In genomic region chr1:151584278-151584677, GRCh38 we compare ENCODE assay signal across 15 cellular contexts. TPM values are rescaled to one million over a fixed set of nuclear protein-coding genes. Genes with fewer than 3 reads are reported as not detected.
A peak's percentile ranks its signal among the peaks of the same experiment; 100 is the strongest.
DNase-seq lines count a peak whose midpoint lies in the region; ATAC-seq and TF ChIP-seq lines count a peak whose summit lies in the region.
"Had no signal": no experiment of that assay in that cellular context is flagged by ENCODE, and none has a peak within 500 bp of the region (broad histone marks: within the 10 kb centered on the region; RNA-seq: fewer than 3 reads in every experiment).

No MANE protein-coding gene starts in this region.

- no peaks in the 10 kb centered on the region for H3K27me3 ChIP-seq in vagina
- H3K27me3 ChIP-seq: cardiac muscle cell, uterus had no signal

- CTCF ChIA-PET in RWPE1 (lab: Yijun Ruan, JAX), result interaction anchor here (0.7 kb wide), 1 partner anchor 13 kb away, joined by 3 read pairs; no protein-coding TSS in a partner anchor

- no peak for TF ChIP-seq POLR2A in vagina (IDR thresholded peaks at IDR 0.05)

- peak; percentile 24 for DNase-seq in RWPE1 (ENCODE audit: low spot score)
- no peak for DNase-seq in epithelial cell of prostate (ENCODE audit: low read depth, low spot score)
- DNase-seq in mucosa of descending colon, result peak in 2 of 3 donors; percentile 35 to 67
- no peak for DNase-seq in vagina (ENCODE audit: extremely low spot score in 2 of 2)
- no peak for DNase-seq in DMS79 treated with DMSO at 0.1 percent for 48 hours (lab: John Stamatoyannopoulos, UW)
- no peak for DNase-seq in T-helper 1 cell
- DNase-seq: activated CD4-positive, CD25-positive, alpha-beta regulatory T cell; activated naive CD8-positive, alpha-beta T cell treated with anti-CD3 and anti-CD28 coated beads for 36 hours; NCI-H1092 treated with DMSO at 0.1 percent for 48 hours; NCI-H526; SHP77 treated with DMSO at 0.1 percent for 48 hours; stimulated activated naive CD4-positive, alpha-beta T cell treated with Interleukin-2 at 50 U/mL for 16 hours; uterus had no signal

- intact Hi-C loops in mucosa of descending colon (cut with DNase I, micrococcal nuclease), result no loop called here
- intact Hi-C loops in vagina (cut with DNase I), result no loop called here

- H3K9me3 ChIP-seq in mucosa of descending colon (no peaks in the 10 kb centered on the region), vagina (no peaks in the 10 kb centered on the region)
- H3K9me3 ChIP-seq: uterus had no signal

- peak; percentile 80 for ATAC-seq in mucosa of descending colon
- ATAC-seq in GM21447 (IDR thresholded peaks at IDR 0.05; ENCODE audit: unreplicated experiment), result no peak

- POLR2A ChIA-PET in RWPE1 (lab: Yijun Ruan, JAX; ENCODE audit: low non-redundant PET), result no interaction called here

- no peaks in the 10 kb centered on the region for H3K4me1 ChIP-seq in mucosa of descending colon (ENCODE audit: low read depth)
- H3K4me1 ChIP-seq in vagina, result peaks cover 33% of the 10 kb centered on the region
- H3K4me1 ChIP-seq: uterus had no signal

- TF ChIP-seq CTCF in RWPE1 (conservative IDR thresholded peaks at IDR 0.05; ENCODE audit: low read depth), result no peak
- TF ChIP-seq CTCF in mucosa of descending colon (IDR thresholded peaks at IDR 0.05), result no peak
- TF ChIP-seq CTCF in vagina (IDR thresholded peaks at IDR 0.05), result no peak

- H3K27ac ChIP-seq in RWPE1 (peak overlapping the region; percentile 96), epithelial cell of prostate (peak overlapping the region; percentile 94), vagina (peak overlapping the region; percentile 48)
- H3K27ac ChIP-seq: cardiac muscle cell had no signal

- H3K36me3 ChIP-seq in mucosa of descending colon (ENCODE audit: low read depth), result peaks cover 4% of the 10 kb centered on the region
- H3K36me3 ChIP-seq in vagina, result no peaks in the 10 kb centered on the region
- H3K36me3 ChIP-seq: cardiac muscle cell, uterus had no signal

- no peak overlapping the region for H3K4me3 ChIP-seq in mucosa of descending colon
- no peak overlapping the region for H3K4me3 ChIP-seq in vagina
- H3K4me3 ChIP-seq: cardiac muscle cell, uterus had no signal

RNA-seq across cellular contexts. Expression of gene SNX27, which starts 27.6 kb away (rescaled TPM):
- total RNA-seq in mucosa of descending colon, result 10 to 100 TPM; 25.5 to 59.0 (median 34.8) TPM
- total RNA-seq in vagina, result 50.6 TPM

RNA-seq across cellular contexts. Expression of gene TUFT1, which starts 44.2 kb away (rescaled TPM):
- total RNA-seq in mucosa of descending colon, result 10 to 100 TPM; 20.2 to 38.0 (median 27.5) TPM
- total RNA-seq in vagina, result 16.0 TPM

Comparison
In these comparisons a context has a peak if more than half of its experiments do, and no peak if none do; other contexts are left out.
1. DNase-seq: peak in RWPE1 (single experiment) and mucosa of descending colon (2 of 3); none in epithelial cell of prostate (single experiment), vagina (0 of 2), DMS79 treated with DMSO at 0.1 percent for 48 hours (single experiment) and T-helper 1 cell (0 of 5).
2. Peak in every context shown above with its lines, with median percentiles within 50 percentile points of each other: H3K27ac ChIP-seq.